8 cellular contexts compared by ENCODE assay signal in the genomic region with DNA sequence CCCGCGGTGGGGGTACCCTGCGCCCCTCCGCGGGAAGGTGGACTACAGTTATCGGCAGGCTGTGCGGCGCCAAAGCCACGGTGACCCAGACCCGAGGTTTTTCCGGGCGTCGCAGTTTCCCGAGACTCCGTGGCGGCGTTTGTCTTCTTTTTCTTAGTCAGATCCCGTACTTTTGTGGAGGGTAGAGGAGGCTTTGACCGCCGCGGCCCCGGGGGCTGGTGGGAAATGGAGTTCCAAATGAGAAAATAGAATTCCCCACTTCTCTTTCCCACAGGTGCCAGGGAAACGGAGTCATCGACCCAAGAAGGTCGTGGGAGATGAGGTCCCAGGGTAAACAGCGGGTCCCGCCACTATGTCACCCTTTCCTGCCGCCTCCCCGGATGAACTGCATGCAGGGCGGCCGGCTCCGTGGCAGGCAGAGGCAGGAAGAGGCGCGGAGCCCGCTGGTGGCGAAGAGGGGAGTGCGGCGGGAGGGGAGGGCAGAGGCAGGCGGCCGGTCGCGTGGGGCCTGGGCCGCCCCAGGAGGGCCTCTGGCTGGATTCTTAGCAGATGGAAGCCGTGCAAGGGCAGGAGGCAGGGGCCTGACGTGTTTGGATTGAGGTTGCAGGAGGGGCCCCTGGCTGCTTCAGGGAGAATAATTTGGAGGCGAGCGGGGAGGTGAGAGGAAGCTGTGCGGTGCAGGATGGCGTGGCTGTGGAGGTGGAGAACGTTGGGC. TPM values are rescaled to one million over a fixed set of nuclear protein-coding genes. Genes with fewer than 3 reads are reported as not detected.
DNase-seq lines count a peak whose midpoint lies in the region; ATAC-seq and TF ChIP-seq lines count a peak whose summit lies in the region.

No MANE protein-coding gene starts in this region.

- no peaks in the 10 kb centered on the region for H3K27me3 Mint-ChIP-seq in stimulated activated naive CD8-positive, alpha-beta T cell treated with anti-CD3 and anti-CD28 coated beads, Interleukin-15, amount 100 ng/mL, for 72 hours

- intact Hi-C loops in colonic mucosa (cut with DNase I), result no loop called here

- peak; percentile 44 for DNase-seq in DMS53 treated with DMSO at 0.1 percent for 48 hours (lab: John Stamatoyannopoulos, UW; ENCODE audit: unreplicated experiment)
- peak; percentile 38 to 52 for DNase-seq in activated CD4-positive, alpha-beta T cell treated with anti-CD3 and anti-CD28 coated beads for 4 hours
- DNase-seq in colonic mucosa, result peak; percentile 44
- DNase-seq in lung microvascular endothelial cell (ENCODE audit: low read depth in 2 of 2), result peak; percentile 43 to 59
- DNase-seq in stimulated activated naive CD8-positive, alpha-beta T cell treated with anti-CD3 and anti-CD28 coated beads, Interleukin-15, amount 100 ng/mL, for 72 hours, result peak; percentile 58 to 59
- DNase-seq in DMS153 (lab: John Stamatoyannopoulos, UW), result no peak

- peak overlapping the region; percentile 94 to 97 for H3K27ac Mint-ChIP-seq in stimulated activated naive CD8-positive, alpha-beta T cell treated with anti-CD3 and anti-CD28 coated beads, Interleukin-15, amount 100 ng/mL, for 72 hours

- no peaks in the 10 kb centered on the region for H3K4me1 ChIP-seq in colonic mucosa

- peak overlapping the region; percentile 61 to 77 for H3K9ac ChIP-seq in colonic mucosa (ENCODE audit: low read depth in 2 of 2, low read length in 2 of 2)

- no peaks in the 10 kb centered on the region for H3K9me3 ChIP-seq in colonic mucosa

- no peak for TF ChIP-seq CTCF in colonic mucosa (IDR thresholded peaks at IDR 0.05)

- peak overlapping the region; percentile 49 for H3K27ac ChIP-seq in colonic mucosa

- H3K4me3 ChIP-seq in colonic mucosa, result peak overlapping the region; percentile 38

- H3K27me3 ChIP-seq in colonic mucosa, result no peaks in the 10 kb centered on the region

- peak overlapping the region; percentile 82 to 94 for H3K4me3 Mint-ChIP-seq in stimulated activated naive CD8-positive, alpha-beta T cell treated with anti-CD3 and anti-CD28 coated beads, Interleukin-15, amount 100 ng/mL, for 72 hours

- peak; percentile 78 for ATAC-seq in stimulated activated naive CD8-positive, alpha-beta T cell treated with anti-CD3 and anti-CD28 coated beads, Interleukin-15, amount 100 ng/mL, for 72 hours
- ATAC-seq in HG03442 (IDR thresholded peaks at IDR 0.05; ENCODE audit: unreplicated experiment), result no peak
- ATAC-seq in HG03342 (IDR thresholded peaks at IDR 0.05; ENCODE audit: unreplicated experiment), result no peak

- H3K36me3 ChIP-seq in colonic mucosa, result no peaks in the 10 kb centered on the region

- peaks cover 34% of the 10 kb centered on the region for H3K4me1 Mint-ChIP-seq in stimulated activated naive CD8-positive, alpha-beta T cell treated with anti-CD3 and anti-CD28 coated beads, Interleukin-15, amount 100 ng/mL, for 72 hours

- no peaks in the 10 kb centered on the region for H3K9me3 Mint-ChIP-seq in stimulated activated naive CD8-positive, alpha-beta T cell treated with anti-CD3 and anti-CD28 coated beads, Interleukin-15, amount 100 ng/mL, for 72 hours

RNA-seq across cellular contexts. Expression of a gene that starts 11.5 kb away (rescaled TPM):
- total RNA-seq in colonic mucosa (10 to 100 TPM; 55.4 to 70.2 TPM), lung microvascular endothelial cell (40.1 and 43.1 TPM in 2 replicates)

RNA-seq across cellular contexts. Expression of a gene that starts 25.3 kb away (rescaled TPM):
- under 1 TPM; 0.35 to 0.99 TPM for total RNA-seq in colonic mucosa
- under 0.01 and 0.20 TPM in 2 replicates for total RNA-seq in lung microvascular endothelial cell

RNA-seq across cellular contexts. Expression of a gene that starts 31.0 kb away (rescaled TPM):
- 1 to 10 TPM; 1.7 to 3.1 TPM for total RNA-seq in colonic mucosa
- total RNA-seq in lung microvascular endothelial cell, result under 0.01 TPM in 1 of 2 replicates, not detected in the other

RNA-seq across cellular contexts. Expression of a gene that starts 34.9 kb away (rescaled TPM):
- total RNA-seq in colonic mucosa (10 to 100 TPM; 17.0 to 45.8 TPM), lung microvascular endothelial cell (10.0 and 14.5 TPM in 2 replicates)
